ENCODE assay signal across 13 cellular contexts in the genomic region with DNA sequence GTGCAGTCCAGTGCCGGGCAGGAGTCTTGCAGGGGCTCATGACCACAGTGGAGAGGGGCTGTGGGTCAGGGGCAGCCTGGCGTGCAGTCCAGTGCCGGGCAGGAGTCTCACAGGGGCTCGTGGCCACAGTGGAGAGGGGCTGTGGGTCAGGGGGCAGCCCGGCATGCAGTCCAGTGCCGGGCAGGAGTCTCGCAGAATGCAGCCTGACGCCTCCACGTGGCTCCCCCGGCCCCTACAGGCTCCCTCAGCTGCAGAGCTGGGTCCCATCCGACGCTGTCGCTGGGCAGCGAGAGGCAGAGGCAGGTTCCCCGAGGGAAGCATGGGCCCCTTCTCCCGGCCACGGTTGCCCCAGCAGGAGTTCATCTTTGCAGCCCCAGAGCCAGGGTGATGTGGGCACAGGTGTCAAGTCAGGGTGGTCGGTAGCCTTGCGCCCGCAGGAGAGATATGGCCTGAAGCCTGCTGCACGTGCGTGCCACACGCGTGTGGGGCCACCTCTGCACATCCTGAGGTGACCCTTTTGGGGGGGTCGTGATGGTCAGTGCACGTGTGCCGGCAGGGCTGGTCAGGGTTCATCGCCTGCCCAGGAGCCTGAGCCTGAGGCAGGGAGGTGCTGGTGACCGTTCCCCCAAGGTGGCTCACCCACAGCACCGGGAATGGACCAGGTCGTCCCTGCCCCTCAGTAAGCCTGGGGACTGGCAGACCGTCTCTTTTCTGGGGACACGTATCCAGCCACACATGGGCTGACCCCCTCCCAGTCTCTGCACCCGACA. TPM values are rescaled to one million over a fixed set of nuclear protein-coding genes. Genes with fewer than 3 reads are reported as not detected.
DNase-seq lines count a peak whose midpoint lies in the region; ATAC-seq and TF ChIP-seq lines count a peak whose summit lies in the region.
"Had no signal": no experiment of that assay in that cellular context is flagged by ENCODE, and none has a peak within 500 bp of the region (broad histone marks: within the 10 kb centered on the region; RNA-seq: fewer than 3 reads in every experiment).

No MANE protein-coding gene starts in this region.

- no peak for TF ChIP-seq POLR2A in heart left ventricle (IDR thresholded peaks at IDR 0.05)
- TF ChIP-seq POLR2A in spleen (IDR thresholded peaks at IDR 0.05) = no peak

- H3K36me3 ChIP-seq in heart left ventricle (peaks cover 0 to 9% (median 0%) of the 10 kb centered on the region in 9 donors), spleen (peaks cover 0 to 46% (median 29%) of the 10 kb centered on the region in 6 donors)
- H3K36me3 ChIP-seq: uterus had no signal

- intact Hi-C loops in heart left ventricle (cut with DNase I) (loop anchor here in 1 of 10 donors (10.0 kb wide), 1 partner anchor 92 kb away; a partner anchor contains a TSS), spleen (cut with DNase I; ENCODE audit: low total_unique reads) (no loop called here)

- H3K36me3 Mint-ChIP-seq in activated T-cell treated with anti-CD3 and anti-CD28 coated beads, Interleukin-2, amount 50 U/mL, for 24 hours (ENCODE audit: low read depth) = peaks cover 10% of the 10 kb centered on the region

- WGBS in heart left ventricle, 4 donors = 64 to 79% (median 74%) methylated on average over 20 to 34 of the region's 34 CpGs
- 64 to 83% (median 81%) methylated on average over 5 to 34 of the region's 34 CpGs for WGBS in spleen, 5 donors

- no peaks in the 10 kb centered on the region for H3K27me3 Mint-ChIP-seq in activated T-cell treated with anti-CD3 and anti-CD28 coated beads, Interleukin-2, amount 50 U/mL, for 24 hours

- no peak overlapping the region for H3K27ac Mint-ChIP-seq in activated T-cell treated with anti-CD3 and anti-CD28 coated beads, Interleukin-2, amount 50 U/mL, for 24 hours

- no peak for ATAC-seq in heart left ventricle

- H3K27ac ChIP-seq in heart left ventricle (no peak overlapping the region), spleen (peak overlapping the region in 1 of 8 donors; percentile 41)
- H3K27ac ChIP-seq: uterus had no signal

- DNase-seq in activated T-cell treated with anti-CD3 and anti-CD28 coated beads, Interleukin-2, amount 50 U/mL, for 24 hours = peak; percentile 28
- DNase-seq in activated T-cell treated with anti-CD3 and anti-CD28 coated beads for 4 hours (no peak), heart left ventricle (peak in 3 of 5 donors; percentile 21 to 58 (median 26)), spleen (peak; percentile 70), NCI-H446 (lab: John Stamatoyannopoulos, UW) (no peak)
- DNase-seq in activated CD4-positive, alpha-beta T cell treated with anti-CD3 and anti-CD28 coated beads, Interleukin-2, amount 50 U/mL, for 4 hours = no peak
- DNase-seq: ACHN, NCI-H1930, NCI-H82, SIG-M5, T1000 had no signal

- H3K9me3 ChIP-seq in heart left ventricle (no peaks in the 10 kb centered on the region), spleen (no peaks in the 10 kb centered on the region)
- H3K9me3 ChIP-seq: uterus had no signal

- no peaks in the 10 kb centered on the region for H3K9me3 Mint-ChIP-seq in activated T-cell treated with anti-CD3 and anti-CD28 coated beads, Interleukin-2, amount 50 U/mL, for 24 hours

- H3K4me1 ChIP-seq in heart left ventricle = peaks cover 0 to 18% (median 0%) of the 10 kb centered on the region in 12 donors
- H3K4me1 ChIP-seq in spleen = peaks cover 0 to 59% (median 13%) of the 10 kb centered on the region in 6 donors
- H3K4me1 ChIP-seq: uterus had no signal

- H3K4me3 ChIP-seq in heart left ventricle (no peak overlapping the region), spleen (no peak overlapping the region)
- H3K4me3 ChIP-seq: uterus had no signal

- TF ChIP-seq CTCF in heart left ventricle (IDR thresholded peaks at IDR 0.05) = no peak
- no peak for TF ChIP-seq CTCF in spleen (IDR thresholded peaks at IDR 0.05 in 8 of 11, conservative IDR thresholded peaks at IDR 0.05 in 3 of 11)

- H3K27me3 ChIP-seq in heart left ventricle (peaks cover 4 to 38% (median 17%) of the 10 kb centered on the region in 9 donors), spleen (replicated peaks in 1 of 7) (peaks cover 0 to 34% (median 8%) of the 10 kb centered on the region in 7 donors)

- no peak overlapping the region for H3K4me3 Mint-ChIP-seq in activated T-cell treated with anti-CD3 and anti-CD28 coated beads, Interleukin-2, amount 50 U/mL, for 24 hours

- H3K4me1 Mint-ChIP-seq in activated T-cell treated with anti-CD3 and anti-CD28 coated beads, Interleukin-2, amount 50 U/mL, for 24 hours (ENCODE audit: low read depth) = peaks cover 6% of the 10 kb centered on the region

RNA-seq across cellular contexts. Expression of a gene that starts 2.9 kb away (rescaled TPM):
- not detected for total RNA-seq in heart left ventricle
- not detected for polyA plus RNA-seq in heart left ventricle
- total RNA-seq in spleen = not detected
- polyA plus RNA-seq in spleen = not detected
- total RNA-seq: dermis microvascular lymphatic vessel endothelial cell, uterus had no signal

RNA-seq across cellular contexts. Expression of a gene that starts 7.5 kb away (rescaled TPM):
- total RNA-seq in heart left ventricle (10 to 100 TPM in 2 of 9 donors, 1 to 10 TPM in 7; 4.5 to 11.1 (median 6.2) TPM), spleen (100 to 1,000 TPM in 6 of 7 donors, 10 to 100 TPM in 1; 53.4 to 182 (median 128) TPM)
- polyA plus RNA-seq in heart left ventricle (10 to 100 TPM in 1 of 2 donors, 1 to 10 TPM in 1; 9.4 to 15.7 TPM), spleen (100 to 1,000 TPM; 127 to 250 (median 134) TPM)

RNA-seq across cellular contexts. Expression of a gene that starts 11.2 kb away (rescaled TPM):
- total RNA-seq in heart left ventricle (100 to 1,000 TPM; 116 to 412 (median 149) TPM), spleen (1,000 to 10,000 TPM in 4 of 7 donors, 100 to 1,000 TPM in 3; 507 to 1,635 (median 1,062) TPM)
- polyA plus RNA-seq in heart left ventricle (100 to 1,000 TPM; 270 to 501 TPM), spleen (1,000 to 10,000 TPM in 1 of 3 donors, 100 to 1,000 TPM in 2; 680 to 1,006 (median 885) TPM)

RNA-seq across cellular contexts. Expression of a gene that starts 17.4 kb away (rescaled TPM):
- total RNA-seq in heart left ventricle (100 to 1,000 TPM in 6 of 9 donors, 10 to 100 TPM in 3; 61.3 to 277 (median 127) TPM), spleen (100 to 1,000 TPM; 333 to 670 (median 510) TPM)
- polyA plus RNA-seq in heart left ventricle (100 to 1,000 TPM; 158 to 278 TPM), spleen (100 to 1,000 TPM; 314 to 496 (median 327) TPM)

RNA-seq across cellular contexts. Expression of a gene that starts 18.2 kb away (rescaled TPM):
- total RNA-seq in heart left ventricle (under 1 TPM in 4 of 9 donors, not detected in 5; 0.09 to 0.20 (median 0.16) TPM), spleen (10 to 100 TPM in 4 of 7 donors, 1 to 10 TPM in 3; 5.0 to 30.9 (median 10.0) TPM)
- polyA plus RNA-seq in heart left ventricle (under 1 TPM in 1 of 2 donors, not detected in 1; 0.14 TPM), spleen (1 to 10 TPM in 2 of 3 donors, under 1 TPM in 1; 0.15 to 1.3 (median 1.1) TPM)
- total RNA-seq: dermis microvascular lymphatic vessel endothelial cell had no signal

Comparison
In these comparisons a context has a peak if more than half of its experiments do, and no peak if none do; other contexts are left out.
1. DNase-seq: peak in activated T-cell treated with anti-CD3 and anti-CD28 coated beads, Interleukin-2, amount 50 U/mL, for 24 hours (single experiment), heart left ventricle (3 of 5) and spleen (single experiment); none in activated T-cell treated with anti-CD3 and anti-CD28 coated beads for 4 hours (single experiment), NCI-H446 (0 of 2) and activated CD4-positive, alpha-beta T cell treated with anti-CD3 and anti-CD28 coated beads, Interleukin-2, amount 50 U/mL, for 4 hours (0 of 2).
2. RNA of a gene that starts 7.5 kb away (total RNA-seq): 53.4 to 182 TPM in spleen; 4.5 to 11.1 TPM in heart left ventricle; every median in the first group is over 4 times any median in the second.